Comparison of ENCODE assay signal across 1 cellular context in genomic region chr1:98661544-98662353, GRCh38.
A peak's percentile ranks its signal among the peaks of the same experiment; 100 is the strongest.
TF ChIP-seq lines count a peak whose summit lies in the region.

SNX7 (plus strand) TSS chr1:98661721; CDS start chr1:98661732, 11 bp downstream.

TF ChIP-seq in HepG2, 621 proteins besides CTCF, POLR2A, EP300 and RAD21 (continued from another document and continues in another):
- TF ChIP-seq ZNF710 (CRISPR knock-in tag; IDR thresholded peaks at IDR 0.05; ENCODE audit: borderline replicate concordance) (peak; percentile 64; the same call in 1 of the 2 replicates), STAT5B (CRISPR knock-in tag; IDR thresholded peaks at IDR 0.05) (0 out of 2 replicates have a peak, but pooled peaks have one; percentile 56), BATF2 (CRISPR knock-in tag; IDR thresholded peaks at IDR 0.05) (no peak), ZNF414 (CRISPR knock-in tag; IDR thresholded peaks at IDR 0.05) (no peak; the same call in 1 of the 2 replicates), SUZ12 (IDR thresholded peaks at IDR 0.05; ENCODE audit: low read depth, low read length) (no peak), MEF2D (CRISPR knock-in tag; IDR thresholded peaks at IDR 0.05) (no peak), ZNF276 (CRISPR knock-in tag; IDR thresholded peaks at IDR 0.05; ENCODE audit: low read depth) (no peak), EED (CRISPR knock-in tag; IDR thresholded peaks at IDR 0.05) (no peak), TFDP1 (CRISPR knock-in tag; IDR thresholded peaks at IDR 0.05; ENCODE audit: borderline replicate concordance) (peak; percentile 28; the same call in 1 of the 2 replicates), ZBED4 (CRISPR knock-in tag; IDR thresholded peaks at IDR 0.05; ENCODE audit: borderline replicate concordance) (peak; percentile 85), HOXA3 (CRISPR knock-in tag; IDR thresholded peaks at IDR 0.05) (peak; percentile 26), NFATC3 (CRISPR knock-in tag; IDR thresholded peaks at IDR 0.05) (no peak), ARNT2 (CRISPR knock-in tag; IDR thresholded peaks at IDR 0.05; ENCODE audit: low read depth) (no peak), ZNF598 (CRISPR knock-in tag; IDR thresholded peaks at IDR 0.05; ENCODE audit: borderline replicate concordance) (no peak), TFDP2 (CRISPR knock-in tag; IDR thresholded peaks at IDR 0.05) (peak; percentile 42; the same call in 1 of the 2 replicates), SMARCE1 (IDR thresholded peaks at IDR 0.05; ENCODE audit: borderline replicate concordance) (no peak), ZNF496 (CRISPR knock-in tag; IDR thresholded peaks at IDR 0.05; ENCODE audit: insufficient replicate concordance) (no peak), RFX3 (CRISPR knock-in tag; IDR thresholded peaks at IDR 0.05) (no peak), HBP1 (CRISPR knock-in tag; IDR thresholded peaks at IDR 0.05; ENCODE audit: low read depth) (no peak), MAX (IDR thresholded peaks at IDR 0.05) (0 out of 2 replicates have a peak, but pooled peaks have one; percentile 5), ZNF547 (CRISPR knock-in tag; IDR thresholded peaks at IDR 0.05) (no peak; the same call in none of the 2 replicates), SIN3A (IDR thresholded peaks at IDR 0.05; ENCODE audit: borderline replicate concordance, low read depth, low read length) (peak; percentile 31; the same call in 1 of the 2 replicates), NBN (conservative IDR thresholded peaks at IDR 0.05) (no peak), GATA4 (IDR thresholded peaks at IDR 0.05; ENCODE audit: borderline replicate concordance, low read depth) (peak; percentile 15; the same call in 1 of the 2 replicates), ZNF333 (CRISPR knock-in tag; IDR thresholded peaks at IDR 0.05; ENCODE audit: borderline replicate concordance) (no peak), MXI1 (IDR thresholded peaks at IDR 0.05; ENCODE audit: borderline replicate concordance, low read depth, low read length) (no peak), REXO4 (CRISPR knock-in tag; IDR thresholded peaks at IDR 0.05; ENCODE audit: borderline replicate concordance) (0 out of 2 replicates have a peak, but pooled peaks have one; percentile 30), ZNF274 (CRISPR knock-in tag; IDR thresholded peaks at IDR 0.05) (0 out of 2 replicates have a peak, but pooled peaks have one; percentile 33), THAP11 (CRISPR knock-in tag; IDR thresholded peaks at IDR 0.05) (0 out of 2 replicates have a peak, but pooled peaks have one; percentile 25), ZNF770 (CRISPR knock-in tag; IDR thresholded peaks at IDR 0.05) (no peak; the same call in 1 of the 2 replicates), ZNF737 (CRISPR knock-in tag; IDR thresholded peaks at IDR 0.05; ENCODE audit: borderline replicate concordance) (no peak), ZNF839 (CRISPR knock-in tag; IDR thresholded peaks at IDR 0.05; ENCODE audit: borderline replicate concordance) (no peak), KLF16 (CRISPR knock-in tag; IDR thresholded peaks at IDR 0.05) (no peak), ZNF724P (CRISPR knock-in tag; IDR thresholded peaks at IDR 0.05; ENCODE audit: borderline replicate concordance) (0 out of 2 replicates have a peak, but pooled peaks have one; percentile 16), NFKB2 (CRISPR knock-in tag; IDR thresholded peaks at IDR 0.05; ENCODE audit: borderline replicate concordance) (peak; percentile 81; the same call in 1 of the 2 replicates), SIX1 (CRISPR knock-in tag; IDR thresholded peaks at IDR 0.05; ENCODE audit: borderline replicate concordance) (no peak), TIGD3 (CRISPR knock-in tag; IDR thresholded peaks at IDR 0.05; ENCODE audit: borderline replicate concordance) (no peak), DMTF1 (CRISPR knock-in tag; IDR thresholded peaks at IDR 0.05) (no peak), ZKSCAN1 (IDR thresholded peaks at IDR 0.05; ENCODE audit: low read length) (no peak), KDM1A (CRISPR knock-in tag; IDR thresholded peaks at IDR 0.05) (no peak), ISL2 (CRISPR knock-in tag; IDR thresholded peaks at IDR 0.05) (peak; percentile 45; the same call in 1 of the 2 replicates)
